ENCODE assay signal across 7 cellular contexts in genomic region chr7:100407285-100408180, GRCh38. TPM values are rescaled to one million over a fixed set of nuclear protein-coding genes. Genes with fewer than 3 reads are reported as not detected.
DNase-seq lines count a peak whose midpoint lies in the region; ATAC-seq and TF ChIP-seq lines count a peak whose summit lies in the region.

No MANE protein-coding gene starts in this region.

- H3K4me3 ChIP-seq in fibroblast of villous mesenchyme (ENCODE audit: low read depth, low read length), result no peak overlapping the region
- H3K4me3 ChIP-seq in trophoblast cell (ENCODE audit: low read depth, low read length), result no peak overlapping the region

- H3K4me2 ChIP-seq in trophoblast cell (ENCODE audit: low read length), result no peak overlapping the region

- H3K27ac ChIP-seq in trophoblast cell (ENCODE audit: low read depth, low read length), result no peak overlapping the region

- H3K9me3 ChIP-seq in trophoblast cell (ENCODE audit: insufficient read depth, low read depth, low read length), result no peaks in the 10 kb centered on the region

- H3K23ac ChIP-seq in trophoblast cell (ENCODE audit: low read length), result no peak overlapping the region

- DNase-seq in EL (peak; percentile 79), HFFc6 (peak; percentile 73), NCI-H69 (lab: John Stamatoyannopoulos, UW) (peak; percentile 71), fibroblast of villous mesenchyme (ENCODE audit: low read depth) (peak; percentile 81), trophoblast cell (peak; percentile 56 to 84)
- peak; percentile 28 for DNase-seq in activated T-cell treated with anti-CD3 and anti-CD28 coated beads, Interleukin-2, amount 50 U/mL, for 1 hour

- H2BK120ac ChIP-seq in trophoblast cell (ENCODE audit: insufficient read depth, low read length, poor library complexity), result no peak overlapping the region

- H3K27me3 ChIP-seq in trophoblast cell (ENCODE audit: insufficient read depth, low read length), result peaks cover 2% of the 10 kb centered on the region

- no peak overlapping the region for H2BK12ac ChIP-seq in trophoblast cell (ENCODE audit: low read length)

- H3K36me3 ChIP-seq in trophoblast cell (ENCODE audit: control insufficient read depth in 1 of 2, insufficient read depth in 2 of 2, low read length in 2 of 2), result no peaks in the 10 kb centered on the region

- no peaks in the 10 kb centered on the region for H3K79me1 ChIP-seq in trophoblast cell (ENCODE audit: low read length)

- H3K4me1 Mint-ChIP-seq in HFFc6 (ENCODE audit: low read depth), result peaks cover 11% of the 10 kb centered on the region

- no peaks in the 10 kb centered on the region for H3K36me3 Mint-ChIP-seq in HFFc6 (ENCODE audit: low read depth)

- no peaks in the 10 kb centered on the region for H3K4me1 ChIP-seq in trophoblast cell (ENCODE audit: control insufficient read depth in 1 of 2, insufficient read depth in 2 of 2, low read length in 2 of 2)

- H3K4ac ChIP-seq in trophoblast cell (ENCODE audit: low read depth, low read length), result no peak overlapping the region

- peaks cover 20% of the 10 kb centered on the region for H3K27me3 Mint-ChIP-seq in HFFc6 (ENCODE audit: insufficient read depth)

- no CpG with 5 or more reads among the region's 12 CpGs for WGBS in trophoblast cell (ENCODE audit: extremely low coverage, insufficient coverage, insufficient read length)

- no peak overlapping the region for H2AFZ ChIP-seq in trophoblast cell (ENCODE audit: insufficient read depth, low read length, poor library complexity)

- H4K8ac ChIP-seq in trophoblast cell (ENCODE audit: low read depth, low read length), result no peak overlapping the region

- no peak overlapping the region for H3K9ac ChIP-seq in trophoblast cell (ENCODE audit: low read length)

- H3K79me2 ChIP-seq in trophoblast cell (ENCODE audit: control insufficient read depth, insufficient read depth, low read length, poor library complexity), result no peaks in the 10 kb centered on the region

- peak overlapping the region; percentile 49 for H3K27ac Mint-ChIP-seq in HFFc6

- TF ChIP-seq CTCF in HFFc6 (IDR thresholded peaks at IDR 0.05) (peak; percentile 87), fibroblast of villous mesenchyme (IDR thresholded peaks at IDR 0.05; ENCODE audit: insufficient read depth, low read depth, low read length) (peak; percentile 77)

- no peaks in the 10 kb centered on the region for H3K9me3 Mint-ChIP-seq in HFFc6

- ATAC-seq in HG03175 (IDR thresholded peaks at IDR 0.05; ENCODE audit: unreplicated experiment), result no peak

- no peak overlapping the region for H3K4me3 Mint-ChIP-seq in HFFc6

- H2BK5ac ChIP-seq in trophoblast cell (ENCODE audit: low read depth, low read length, poor library complexity), result no peak overlapping the region

- no peak overlapping the region for H2AK5ac ChIP-seq in trophoblast cell (ENCODE audit: low read length)

- H4K91ac ChIP-seq in trophoblast cell (ENCODE audit: low read depth, low read length), result no peak overlapping the region

- no peak overlapping the region for H4K12ac ChIP-seq in trophoblast cell (ENCODE audit: low read depth, low read length)

- H3K14ac ChIP-seq in trophoblast cell (ENCODE audit: low read length), result no peak overlapping the region

- H3K18ac ChIP-seq in trophoblast cell (ENCODE audit: low read length), result no peak overlapping the region

RNA-seq across cellular contexts. Expression of gene ZCWPW1, which starts 21.0 kb away (rescaled TPM):
- total RNA-seq in HFFc6 (2021; fragmentation: NEBNext Ultra II Directional; extraction: Animal tissue kit (Norgen Biotek cat#: 25700)), result 1 to 10 TPM in 4 of 6 experiments, under 1 TPM in 2; 0.55 to 1.7 (median 1.2) TPM
- total RNA-seq in fibroblast of villous mesenchyme, result 0.43 and 0.64 TPM in 2 replicates
- 1.6 and 2.0 TPM in 2 replicates for polyA plus RNA-seq in trophoblast cell (2013)

RNA-seq across cellular contexts. Expression of gene MEPCE, which starts 22.1 kb away (rescaled TPM):
- total RNA-seq in HFFc6 (2021; fragmentation: NEBNext Ultra II Directional; extraction: Animal tissue kit (Norgen Biotek cat#: 25700)), result 10 to 100 TPM; 38.7 to 42.9 (median 41.2) TPM
- 23.2 and 29.4 TPM in 2 replicates for total RNA-seq in fibroblast of villous mesenchyme
- 21.4 and 21.7 TPM in 2 replicates for polyA plus RNA-seq in trophoblast cell (2013)

RNA-seq across cellular contexts. Expression of gene PPP1R35, which starts 28.8 kb away (rescaled TPM):
- total RNA-seq in HFFc6 (2021; fragmentation: NEBNext Ultra II Directional; extraction: Animal tissue kit (Norgen Biotek cat#: 25700)), result 10 to 100 TPM; 22.9 to 33.6 (median 26.5) TPM
- 14.8 and 15.1 TPM in 2 replicates for total RNA-seq in fibroblast of villous mesenchyme
- polyA plus RNA-seq in trophoblast cell (2013), result 42.2 and 45.3 TPM in 2 replicates

RNA-seq across cellular contexts. Expression of gene PILRA, which starts 34.2 kb away (rescaled TPM):
- under 1 TPM in 4 of 6 experiments, not detected in 2; 0.30 to 0.34 (median 0.31) TPM for total RNA-seq in HFFc6 (2021; fragmentation: NEBNext Ultra II Directional; extraction: Animal tissue kit (Norgen Biotek cat#: 25700))
- total RNA-seq in fibroblast of villous mesenchyme, result 0.43 TPM in 1 of 2 replicates, not detected in the other
- polyA plus RNA-seq in trophoblast cell (2013), result 2.5 and 2.9 TPM in 2 replicates

RNA-seq across cellular contexts. Expression of gene PILRB, which starts 49.6 kb away (rescaled TPM):
- 10 to 100 TPM in 4 of 6 experiments, 1 to 10 TPM in 2; 7.0 to 12.6 (median 10.6) TPM for total RNA-seq in HFFc6 (2021; fragmentation: NEBNext Ultra II Directional; extraction: Animal tissue kit (Norgen Biotek cat#: 25700))
- 10.0 and 11.7 TPM in 2 replicates for total RNA-seq in fibroblast of villous mesenchyme
- 16.4 and 18.2 TPM in 2 replicates for polyA plus RNA-seq in trophoblast cell (2013)

Comparison
In these comparisons a context has a peak if more than half of its experiments do, and no peak if none do; other contexts are left out.
1. DNase-seq: peak in every context shown above with its lines; median percentile 81 in fibroblast of villous mesenchyme; 79 in EL; 73 in HFFc6; 71 in NCI-H69; 70 in trophoblast cell; 28 in activated T-cell treated with anti-CD3 and anti-CD28 coated beads, Interleukin-2, amount 50 U/mL, for 1 hour.